13 cellular contexts compared by ENCODE assay signal in genomic region chr17:19391432-19391831, GRCh38. TPM values are rescaled to one million over a fixed set of nuclear protein-coding genes. Genes with fewer than 3 reads are reported as not detected.
DNase-seq lines count a peak whose midpoint lies in the region; ATAC-seq, FAIRE-seq and TF ChIP-seq lines count a peak whose summit lies in the region.
"Had no signal": no experiment of that assay in that cellular context is flagged by ENCODE, and none has a peak within 500 bp of the region (broad histone marks: within the 10 kb centered on the region; RNA-seq: fewer than 3 reads in every experiment).

No MANE protein-coding gene starts in this region.

- H3K9me3 ChIP-seq in right lobe of liver (no peaks in the 10 kb centered on the region), HepG2 (ENCODE audit: low read length) (no peaks in the 10 kb centered on the region), uterus (no peaks in the 10 kb centered on the region)
- H3K9me3 ChIP-seq: BLaER1 had no signal

- no peak for FAIRE-seq in HepG2 (lab: Jason Lieb, UNC)
- FAIRE-seq: A204.1 had no signal

- H3K4me3 ChIP-seq in right lobe of liver (no peak overlapping the region), HepG2 (replicated peaks in 1 of 3; ENCODE audit: insufficient read depth in 1 of 3, low read depth in 2 of 3, low read length in 3 of 3) (no peak overlapping the region), coronary artery (no peak overlapping the region), uterus (no peak overlapping the region)
- H3K4me3 ChIP-seq: BLaER1 had no signal

- H3K27me3 ChIP-seq in right lobe of liver (no peaks in the 10 kb centered on the region), HepG2 (ENCODE audit: control insufficient read depth in 1 of 2, insufficient read depth in 2 of 2, low read length in 2 of 2) (peaks cover 0 to 20% of the 10 kb centered on the region in 2 experiments; a peak in 2 of 5 replicates), uterus (no peaks in the 10 kb centered on the region)
- H3K27me3 ChIP-seq: BLaER1 had no signal

- no peak overlapping the region for H2AFZ ChIP-seq in HepG2 (ENCODE audit: low read length)

- POLR2A ChIA-PET in HepG2 (lab: Yijun Ruan, JAX), result no interaction called here

- no peak overlapping the region for H3K4me2 ChIP-seq in HepG2 (ENCODE audit: low read depth, low read length)
- H3K4me2 ChIP-seq: BLaER1 had no signal

- WGBS in right lobe of liver (ENCODE audit: insufficient coverage, low coverage, low lambda C conversion rate, missing lambda C conversion rate), result 68% methylated on average over 4 of the region's 7 CpGs
- WGBS in HepG2 (ENCODE audit: low lambda C conversion rate), result 43% methylated on average over 7 of the region's 7 CpGs

- H3K9ac ChIP-seq in HepG2 (ENCODE audit: insufficient read depth, low read depth, low read length), result no peak overlapping the region
- H3K9ac ChIP-seq: BLaER1 had no signal

- TF ChIP-seq CTCF in right lobe of liver (IDR thresholded peaks at IDR 0.05) (no peak), HepG2 (CRISPR knock-in tag; IDR thresholded peaks at IDR 0.05) (no peak), coronary artery (IDR thresholded peaks at IDR 0.05) (no peak), uterus (IDR thresholded peaks at IDR 0.05) (no peak)

- TF ChIP-seq EP300 in HepG2 (IDR thresholded peaks at IDR 0.05; ENCODE audit: low read depth in 2 of 2, low read length in 2 of 2) (no peak), HepG2 (CRISPR knock-in tag; IDR thresholded peaks at IDR 0.05; ENCODE audit: borderline replicate concordance) (no peak)

- TF ChIP-seq RAD21 in HepG2 (CRISPR knock-in tag; IDR thresholded peaks at IDR 0.05), result no peak

- CTCF ChIA-PET in HepG2 (lab: Yijun Ruan, JAX; ENCODE audit: low intra/inter-chr PET ratio, low total read pairs), result no interaction called here

- H3K27ac ChIP-seq in right lobe of liver, result no peak overlapping the region
- H3K27ac ChIP-seq in HepG2 (ENCODE audit: extremely low read length, insufficient read depth, low read length), result no peak overlapping the region
- peak overlapping the region; percentile 96 to 99 for H3K27ac ChIP-seq in coronary artery
- H3K27ac ChIP-seq in uterus, result peak overlapping the region; percentile 42 to 91
- H3K27ac ChIP-seq: BLaER1 had no signal

- intact Hi-C loops in right lobe of liver (cut with DNase I), result no loop called here
- intact Hi-C loops in HepG2 (cut with micrococcal nuclease; ENCODE audit: unreplicated experiment), result no loop called here
- intact Hi-C loops in posterior vena cava (cut with DNase I), result no loop called here
- intact Hi-C loops in uterus (cut with DNase I; ENCODE audit: low total_unique reads), result no loop called here

- no peak for TF ChIP-seq POLR2A in right lobe of liver (IDR thresholded peaks at IDR 0.05)
- no peak for TF ChIP-seq POLR2A in HepG2 (IDR thresholded peaks at IDR 0.05; ENCODE audit: insufficient read depth in 1 of 2, low read depth in 2 of 2, low read length in 2 of 2)
- no peak for TF ChIP-seq POLR2A in uterus (IDR thresholded peaks at IDR 0.05)

- H3K36me3 ChIP-seq in right lobe of liver, result no peaks in the 10 kb centered on the region
- no peaks in the 10 kb centered on the region for H3K36me3 ChIP-seq in HepG2 (replicated peaks in 1 of 2; ENCODE audit: control insufficient read depth in 1 of 2, insufficient read depth in 2 of 2, low read length in 2 of 2)
- H3K36me3 ChIP-seq in uterus, result no peaks in the 10 kb centered on the region
- H3K36me3 ChIP-seq: BLaER1 had no signal

- no peaks in the 10 kb centered on the region for H4K20me1 ChIP-seq in HepG2 (ENCODE audit: insufficient read depth, low read length)
- H4K20me1 ChIP-seq: BLaER1 had no signal

- in situ Hi-C loops in HepG2 (cut with HindIII; ENCODE audit: extremely low pct_ligation_motif_present, low pct_unique_long_range_greater_than_20kb), result no loop called here

- H3K79me2 ChIP-seq in HepG2 (ENCODE audit: insufficient read depth, low read length), result no peaks in the 10 kb centered on the region

- BruUV-seq in HepG2 (replicated peaks; lab: Mats Ljungman, UMichigan), result no TSS peak

- H3K4me1 ChIP-seq in right lobe of liver (no peaks in the 10 kb centered on the region), HepG2 (ENCODE audit: insufficient read depth, low read length) (peaks cover 17% of the 10 kb centered on the region), uterus (peaks cover 8 to 16% of the 10 kb centered on the region in 2 donors)

- ATAC-seq in right lobe of liver (no peak), HepG2 (no peak), GM19035 (IDR thresholded peaks at IDR 0.05; ENCODE audit: unreplicated experiment) (no peak), HG03432 (IDR thresholded peaks at IDR 0.05; ENCODE audit: unreplicated experiment) (no peak)
- ATAC-seq: CD8-positive, alpha-beta T cell had no signal

- DNase-seq in right lobe of liver, result peak in 2 of 3 donors; percentile 13 to 15
- DNase-seq in HepG2 (ENCODE audit: low spot score), result no peak
- DNase-seq in coronary artery (ENCODE audit: low spot score), result peak; percentile 46
- DNase-seq in posterior vena cava (ENCODE audit: low spot score), result peak; percentile 38
- DNase-seq in uterus, result peak; percentile 12 to 17
- no peak for DNase-seq in KG1 (lab: John Stamatoyannopoulos, UW)
- DNase-seq: CD8-positive, alpha-beta T cell; NCI-H2081; NCI-H510A treated with DMSO at 0.1 percent for 48 hours had no signal

RNA-seq across cellular contexts. Expression of gene MFAP4, which starts 4.4 kb away (rescaled TPM):
- total RNA-seq in right lobe of liver (10 to 100 TPM in 2 of 6 experiments, 1 to 10 TPM in 4; 2.3 to 12.0 (median 6.5) TPM), HepG2 (2016; rRNA removed; fragmentation: Illumina TruSeq; extraction: Trizol) (not detected in 2 replicates), posterior vena cava (100 to 1,000 TPM; 231 to 371 TPM), uterus (100 to 1,000 TPM in 2 of 4 donors, 10 to 100 TPM in 2; 81.2 to 149 (median 117) TPM)
- not detected in 2 replicates for total RNA-seq in HepG2 (2016; cell fraction: cytosol; rRNA removed; fragmentation: Illumina TruSeq; extraction: Trizol; ENCODE audit: low read depth)
- total RNA-seq in HepG2 (2016; cell fraction: insoluble cytoplasmic fraction; rRNA removed; fragmentation: Illumina TruSeq; extraction: Trizol), result 0.13 TPM in 1 of 2 replicates, not detected in the other
- total RNA-seq in HepG2 (2016; cell fraction: membrane; rRNA removed; fragmentation: Illumina TruSeq; extraction: Trizol), result not detected in 2 replicates
- total RNA-seq in HepG2 (2016; cell fraction: nucleus; rRNA removed; fragmentation: Illumina TruSeq; extraction: Trizol), result not detected in 2 replicates
- polyA plus RNA-seq in HepG2 (2011; rRNA removed), result 0.08 and 0.59 TPM in 2 replicates
- 0.16 and 0.23 TPM in 2 replicates for polyA plus RNA-seq in HepG2 (2011; cell fraction: cytosol; rRNA removed)
- polyA plus RNA-seq in HepG2 (2011; cell fraction: nucleus; rRNA removed), result 0.23 and 0.88 TPM in 2 replicates
- 0.27 and 0.75 TPM in 2 replicates for polyA plus RNA-seq in HepG2 (2012)
- not detected in 2 replicates for polyA plus RNA-seq in HepG2 (2016; cell fraction: cytosol; fragmentation: Illumina TruSeq; extraction: Trizol; ENCODE audit: low read depth)
- polyA plus RNA-seq in HepG2 (2016; cell fraction: insoluble cytoplasmic fraction; fragmentation: Illumina TruSeq; extraction: Trizol; ENCODE audit: low read depth), result not detected in 2 replicates
- not detected in 2 replicates for polyA plus RNA-seq in HepG2 (2016; cell fraction: membrane; fragmentation: Illumina TruSeq; extraction: Trizol; ENCODE audit: low read depth)
- not detected in 2 replicates for polyA plus RNA-seq in HepG2 (2016; cell fraction: nucleus; fragmentation: Illumina TruSeq; extraction: Trizol; ENCODE audit: insufficient read depth, low read depth)
- 0.12 TPM in 1 of 2 replicates, not detected in the other for polyA minus RNA-seq in HepG2 (2011; rRNA and poly(A)+ RNA removed; ENCODE audit: low replicate concordance)
- polyA minus RNA-seq in HepG2 (2011; cell fraction: cytosol; rRNA and poly(A)+ RNA removed), result 0.69 TPM in 1 of 2 replicates, not detected in the other
- polyA minus RNA-seq in HepG2 (2011; cell fraction: nucleus; rRNA and poly(A)+ RNA removed), result not detected in 2 replicates
- total RNA-seq: CD8-positive, alpha-beta T cell had no signal

RNA-seq across cellular contexts. Expression of gene MAPK7, which starts 13.1 kb away (rescaled TPM):
- total RNA-seq in right lobe of liver (1 to 10 TPM; 5.7 to 9.2 (median 6.7) TPM), HepG2 (2016; rRNA removed; fragmentation: Illumina TruSeq; extraction: Trizol) (2.9 and 3.7 TPM in 2 replicates), posterior vena cava (10 to 100 TPM; 28.8 to 29.2 TPM), uterus (10 to 100 TPM in 3 of 4 donors, 1 to 10 TPM in 1; 3.3 to 72.8 (median 18.3) TPM)
- total RNA-seq in HepG2 (2016; cell fraction: cytosol; rRNA removed; fragmentation: Illumina TruSeq; extraction: Trizol; ENCODE audit: low read depth), result 2.7 and 3.5 TPM in 2 replicates
- total RNA-seq in HepG2 (2016; cell fraction: insoluble cytoplasmic fraction; rRNA removed; fragmentation: Illumina TruSeq; extraction: Trizol), result 3.5 and 4.6 TPM in 2 replicates
- 4.4 and 4.5 TPM in 2 replicates for total RNA-seq in HepG2 (2016; cell fraction: membrane; rRNA removed; fragmentation: Illumina TruSeq; extraction: Trizol)
- 5.1 and 5.6 TPM in 2 replicates for total RNA-seq in HepG2 (2016; cell fraction: nucleus; rRNA removed; fragmentation: Illumina TruSeq; extraction: Trizol)
- 5.9 and 6.4 TPM in 2 replicates for polyA plus RNA-seq in HepG2 (2011; rRNA removed)
- polyA plus RNA-seq in HepG2 (2011; cell fraction: cytosol; rRNA removed), result 2.6 TPM in 2 replicates
- 15.5 and 19.3 TPM in 2 replicates for polyA plus RNA-seq in HepG2 (2011; cell fraction: nucleus; rRNA removed)
- polyA plus RNA-seq in HepG2 (2012), result 4.7 and 7.2 TPM in 2 replicates
- polyA plus RNA-seq in HepG2 (2016; cell fraction: cytosol; fragmentation: Illumina TruSeq; extraction: Trizol; ENCODE audit: low read depth), result 2.3 and 3.1 TPM in 2 replicates
- polyA plus RNA-seq in HepG2 (2016; cell fraction: insoluble cytoplasmic fraction; fragmentation: Illumina TruSeq; extraction: Trizol; ENCODE audit: low read depth), result 5.8 and 8.5 TPM in 2 replicates
- polyA plus RNA-seq in HepG2 (2016; cell fraction: membrane; fragmentation: Illumina TruSeq; extraction: Trizol; ENCODE audit: low read depth), result 4.2 TPM in 2 replicates
- polyA plus RNA-seq in HepG2 (2016; cell fraction: nucleus; fragmentation: Illumina TruSeq; extraction: Trizol; ENCODE audit: insufficient read depth, low read depth), result 12.9 and 19.5 TPM in 2 replicates
- 23.8 and 23.9 TPM in 2 replicates for polyA minus RNA-seq in HepG2 (2011; rRNA and poly(A)+ RNA removed; ENCODE audit: low replicate concordance)
- polyA minus RNA-seq in HepG2 (2011; cell fraction: cytosol; rRNA and poly(A)+ RNA removed), result 4.7 and 7.5 TPM in 2 replicates
- polyA minus RNA-seq in HepG2 (2011; cell fraction: nucleus; rRNA and poly(A)+ RNA removed), result 20.3 and 20.4 TPM in 2 replicates

RNA-seq across cellular contexts. Expression of gene RNF112, which starts 19.6 kb away (rescaled TPM):
- total RNA-seq in right lobe of liver (under 1 TPM; 0.12 to 0.86 (median 0.54) TPM), HepG2 (2016; rRNA removed; fragmentation: Illumina TruSeq; extraction: Trizol) (not detected in 2 replicates), posterior vena cava (10 to 100 TPM in 1 of 2 donors, 1 to 10 TPM in 1; 8.4 to 12.6 TPM), uterus (10 to 100 TPM in 1 of 4 donors, 1 to 10 TPM in 2, under 1 TPM in 1; 0.88 to 14.7 (median 3.7) TPM)
- total RNA-seq in HepG2 (2016; cell fraction: cytosol; rRNA removed; fragmentation: Illumina TruSeq; extraction: Trizol; ENCODE audit: low read depth), result not detected in 2 replicates
- not detected in 2 replicates for total RNA-seq in HepG2 (2016; cell fraction: insoluble cytoplasmic fraction; rRNA removed; fragmentation: Illumina TruSeq; extraction: Trizol)
- not detected in 2 replicates for total RNA-seq in HepG2 (2016; cell fraction: membrane; rRNA removed; fragmentation: Illumina TruSeq; extraction: Trizol)
- not detected in 2 replicates for total RNA-seq in HepG2 (2016; cell fraction: nucleus; rRNA removed; fragmentation: Illumina TruSeq; extraction: Trizol)
- 0.01 and 0.05 TPM in 2 replicates for polyA plus RNA-seq in HepG2 (2011; rRNA removed)
- polyA plus RNA-seq in HepG2 (2011; cell fraction: cytosol; rRNA removed), result 0.01 TPM in 1 of 2 replicates, not detected in the other
- polyA plus RNA-seq in HepG2 (2011; cell fraction: nucleus; rRNA removed), result 0.73 and 0.85 TPM in 2 replicates
- polyA plus RNA-seq in HepG2 (2012), result 0.27 and 0.52 TPM in 2 replicates
- polyA plus RNA-seq in HepG2 (2016; cell fraction: cytosol; fragmentation: Illumina TruSeq; extraction: Trizol; ENCODE audit: low read depth), result not detected in 2 replicates
- polyA plus RNA-seq in HepG2 (2016; cell fraction: insoluble cytoplasmic fraction; fragmentation: Illumina TruSeq; extraction: Trizol; ENCODE audit: low read depth), result not detected in 2 replicates
- not detected in 2 replicates for polyA plus RNA-seq in HepG2 (2016; cell fraction: membrane; fragmentation: Illumina TruSeq; extraction: Trizol; ENCODE audit: low read depth)
- not detected in 2 replicates for polyA plus RNA-seq in HepG2 (2016; cell fraction: nucleus; fragmentation: Illumina TruSeq; extraction: Trizol; ENCODE audit: insufficient read depth, low read depth)
- 0.14 TPM in 1 of 2 replicates, not detected in the other for polyA minus RNA-seq in HepG2 (2011; rRNA and poly(A)+ RNA removed; ENCODE audit: low replicate concordance)
- polyA minus RNA-seq in HepG2 (2011; cell fraction: cytosol; rRNA and poly(A)+ RNA removed), result not detected in 2 replicates
- 0.13 TPM in 1 of 2 replicates, not detected in the other for polyA minus RNA-seq in HepG2 (2011; cell fraction: nucleus; rRNA and poly(A)+ RNA removed)

RNA-seq across cellular contexts. Expression of gene B9D1, which starts 28.9 kb away (rescaled TPM):
- total RNA-seq in right lobe of liver (10 to 100 TPM in 2 of 6 experiments, 1 to 10 TPM in 4; 2.3 to 27.9 (median 5.7) TPM), HepG2 (2016; rRNA removed; fragmentation: Illumina TruSeq; extraction: Trizol) (26.2 and 27.7 TPM in 2 replicates), posterior vena cava (1 to 10 TPM; 7.7 to 9.8 TPM), uterus (100 to 1,000 TPM in 1 of 4 donors, 10 to 100 TPM in 2, 1 to 10 TPM in 1; 3.8 to 105 (median 25.6) TPM)
- 7.2 and 9.1 TPM in 2 replicates for total RNA-seq in HepG2 (2016; cell fraction: cytosol; rRNA removed; fragmentation: Illumina TruSeq; extraction: Trizol; ENCODE audit: low read depth)
- 28.5 TPM in 2 replicates for total RNA-seq in HepG2 (2016; cell fraction: insoluble cytoplasmic fraction; rRNA removed; fragmentation: Illumina TruSeq; extraction: Trizol)
- total RNA-seq in HepG2 (2016; cell fraction: membrane; rRNA removed; fragmentation: Illumina TruSeq; extraction: Trizol), result 9.6 and 12.5 TPM in 2 replicates
- total RNA-seq in HepG2 (2016; cell fraction: nucleus; rRNA removed; fragmentation: Illumina TruSeq; extraction: Trizol), result 16.8 and 19.2 TPM in 2 replicates
- 28.7 and 31.1 TPM in 2 replicates for polyA plus RNA-seq in HepG2 (2011; rRNA removed)
- polyA plus RNA-seq in HepG2 (2011; cell fraction: cytosol; rRNA removed), result 19.7 and 34.3 TPM in 2 replicates
- 46.3 and 48.7 TPM in 2 replicates for polyA plus RNA-seq in HepG2 (2011; cell fraction: nucleus; rRNA removed)
- polyA plus RNA-seq in HepG2 (2012), result 11.8 and 12.8 TPM in 2 replicates
- polyA plus RNA-seq in HepG2 (2016; cell fraction: cytosol; fragmentation: Illumina TruSeq; extraction: Trizol; ENCODE audit: low read depth), result 6.7 and 10.3 TPM in 2 replicates
- polyA plus RNA-seq in HepG2 (2016; cell fraction: insoluble cytoplasmic fraction; fragmentation: Illumina TruSeq; extraction: Trizol; ENCODE audit: low read depth), result 27.9 and 32.0 TPM in 2 replicates
- polyA plus RNA-seq in HepG2 (2016; cell fraction: membrane; fragmentation: Illumina TruSeq; extraction: Trizol; ENCODE audit: low read depth), result 6.2 and 7.2 TPM in 2 replicates
- 31.9 and 36.2 TPM in 2 replicates for polyA plus RNA-seq in HepG2 (2016; cell fraction: nucleus; fragmentation: Illumina TruSeq; extraction: Trizol; ENCODE audit: insufficient read depth, low read depth)
- 24.4 and 68.8 TPM in 2 replicates for polyA minus RNA-seq in HepG2 (2011; rRNA and poly(A)+ RNA removed; ENCODE audit: low replicate concordance)
- polyA minus RNA-seq in HepG2 (2011; cell fraction: cytosol; rRNA and poly(A)+ RNA removed), result 7.4 and 11.4 TPM in 2 replicates
- 19.1 and 22.0 TPM in 2 replicates for polyA minus RNA-seq in HepG2 (2011; cell fraction: nucleus; rRNA and poly(A)+ RNA removed)

Comparison
In these comparisons a context has a peak if more than half of its experiments do, and no peak if none do; other contexts are left out.
1. DNase-seq: peak in right lobe of liver (2 of 3), coronary artery (single experiment), posterior vena cava (single experiment) and uterus (2 of 2); none in HepG2 (single experiment) and KG1 (single experiment).
2. H3K27ac ChIP-seq: peak in coronary artery (2 of 2) and uterus (2 of 2); none in right lobe of liver (0 of 3) and HepG2 (single experiment).
3. RNA of gene MFAP4, which starts 4.4 kb away (total RNA-seq): 231 to 371 TPM in posterior vena cava and 81.2 to 149 TPM in uterus; 2.3 to 12.0 TPM in right lobe of liver and 0.13 TPM in HepG2; every median in the first group is over 4 times any median in the second.